Comparison of ENCODE assay signal across 20 cellular contexts in the genomic region with DNA sequence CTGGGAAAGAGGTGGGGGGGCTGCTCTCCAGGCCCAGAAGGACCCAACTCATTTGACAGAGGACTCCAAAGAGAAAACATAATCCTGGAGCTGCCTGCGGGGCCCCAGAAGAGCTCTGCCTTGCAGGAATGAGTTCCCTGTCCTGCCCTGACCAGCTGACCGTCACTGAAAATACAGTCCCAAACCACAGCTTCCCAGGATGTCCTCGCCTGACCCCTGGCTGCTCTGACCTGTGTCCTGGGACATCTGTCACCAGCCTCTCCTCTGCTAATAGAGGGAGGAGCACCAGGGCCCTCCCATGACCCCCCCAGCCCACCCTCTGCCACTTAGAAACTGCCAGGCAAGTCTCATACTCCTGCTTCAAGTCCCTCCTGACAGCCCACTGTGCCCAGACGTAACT. TPM values are rescaled to one million over a fixed set of nuclear protein-coding genes. Genes with fewer than 3 reads are reported as not detected.
DNase-seq lines count a peak whose midpoint lies in the region; ATAC-seq, FAIRE-seq and TF ChIP-seq lines count a peak whose summit lies in the region.
"Had no signal": no experiment of that assay in that cellular context is flagged by ENCODE, and none has a peak within 500 bp of the region (broad histone marks: within the 10 kb centered on the region; RNA-seq: fewer than 3 reads in every experiment).

No MANE protein-coding gene starts in this region.

- H3K4me3 ChIP-seq in H1 (ENCODE audit: extremely low read depth in 1 of 4, insufficient read depth in 2 of 4, low read depth in 3 of 4, low read length in 4 of 4) (no peak overlapping the region), right lobe of liver (no peak overlapping the region), osteoblast (ENCODE audit: insufficient read depth, low read length) (no peak overlapping the region)

- H3K18ac ChIP-seq in H1 (ENCODE audit: extremely low read depth, low read length) = no peak overlapping the region

- POLR2A ChIA-PET in H1 (lab: Charles Lee; ENCODE audit: partially characterized antibody) = interaction anchor here (1.9 to 4.8 kb wide), 3 partner anchors 10 to 28 kb away, joined by 5 to 14 read pairs (median 7); a partner anchor contains a TSS

- H2AFZ ChIP-seq in H1 (ENCODE audit: low read length) = no peak overlapping the region
- no peak overlapping the region for H2AFZ ChIP-seq in osteoblast (ENCODE audit: low read length)

- no peak overlapping the region for H3K14ac ChIP-seq in H1 (ENCODE audit: insufficient read length)

- no peak overlapping the region for H4K5ac ChIP-seq in H1 (ENCODE audit: insufficient read length, low read depth, low read length)

- H3K56ac ChIP-seq in H1 (replicated peaks; ENCODE audit: insufficient read length, low read depth, low read length) = no peak overlapping the region

- CTCF ChIA-PET in H1 (lab: Charles Lee; ENCODE audit: partially characterized antibody) = interaction anchor here (1.0 to 9.8 kb wide), 8 partner anchors 12 to 78 kb away, joined by 3 to 109 read pairs (median 4); no protein-coding TSS in a partner anchor

- peak; percentile 23 for DNase-seq in M059J (ENCODE audit: low read depth)
- no peak for DNase-seq in H1 (ENCODE audit: low read depth in 1 of 2, low spot score in 2 of 2)
- DNase-seq in right lobe of liver = no peak
- peak; percentile 26 for DNase-seq in osteoblast (ENCODE audit: insufficient read length, low spot score, missing footprints)
- DNase-seq in effector CD4-positive, alpha-beta T cell = no peak
- DNase-seq in occipital lobe (lab: John Stamatoyannopoulos, UW) = no peak
- DNase-seq: ACHN, AML-193, Calu3, H7, MV-4-11, NCI-H2029, NCI-H2171, NCI-H446, NCI-H69, SHP77 treated with DMSO at 0.1 percent for 48 hours had no signal

- H2BK120ac ChIP-seq in H1 (replicated peaks; ENCODE audit: low read depth, low read length) = no peak overlapping the region

- H2BK20ac ChIP-seq in H1 (ENCODE audit: low read length) = no peak overlapping the region

- intact Hi-C loops in right lobe of liver (cut with DNase I) = no loop called here

- TF ChIP-seq POLR2A in H1 (IDR thresholded peaks at IDR 0.05; ENCODE audit: control extremely low read depth in 1 of 2, low read depth in 2 of 2, low read length in 2 of 2) (no peak), right lobe of liver (IDR thresholded peaks at IDR 0.05) (no peak)

- H3K4ac ChIP-seq in H1 (replicated peaks; ENCODE audit: insufficient read length, low read depth, low read length) = no peak overlapping the region

- H3K27ac ChIP-seq in H1 (ENCODE audit: low read depth, low read length) = no peak overlapping the region
- H3K27ac ChIP-seq in right lobe of liver = no peak overlapping the region
- no peak overlapping the region for H3K27ac ChIP-seq in osteoblast (ENCODE audit: low read depth, low read length)
- H3K27ac ChIP-seq: HL-60 had no signal

- H3K4me1 ChIP-seq in H1 (replicated peaks in 1 of 4; ENCODE audit: control insufficient read depth in 3 of 4, insufficient read depth in 4 of 4, low read length in 3 of 4) (peaks cover 6 to 49% (median 23%) of the 10 kb centered on the region in 4 experiments), right lobe of liver (no peaks in the 10 kb centered on the region), osteoblast (ENCODE audit: insufficient read depth, low read length) (no peaks in the 10 kb centered on the region)

- no peak overlapping the region for H3K9ac ChIP-seq in H1 (replicated peaks in 1 of 4; ENCODE audit: extremely low read depth in 1 of 4, low read depth in 3 of 4, low read length in 3 of 4)

- H3K79me2 ChIP-seq in H1 (ENCODE audit: control insufficient read depth in 1 of 2, insufficient read depth in 2 of 2, low read length in 2 of 2) (no peaks in the 10 kb centered on the region; a peak in 1 of 4 replicates), osteoblast (ENCODE audit: insufficient read depth, low read length) (no peaks in the 10 kb centered on the region)

- no peak overlapping the region for H4K8ac ChIP-seq in H1 (ENCODE audit: extremely low read depth, insufficient read depth, low read length)

- TF ChIP-seq CTCF in H1 (IDR thresholded peaks at IDR 0.05; ENCODE audit: control extremely low read depth in 1 of 3, insufficient read depth in 1 of 3, low read depth in 1 of 3, low read length in 3 of 3) = no peak
- TF ChIP-seq CTCF in right lobe of liver (IDR thresholded peaks at IDR 0.05) = no peak
- TF ChIP-seq CTCF in osteoblast (IDR thresholded peaks at IDR 0.05; ENCODE audit: extremely low read depth, low read depth, low read length) = no peak

- FAIRE-seq in H1 (lab: Jason Lieb, UNC) = no peak
- FAIRE-seq: GM19239, RCC 7860 had no signal

- H3K36me3 ChIP-seq in H1 (ENCODE audit: control insufficient read depth in 2 of 4, insufficient read depth in 4 of 4, low read length in 3 of 4) (no peaks in the 10 kb centered on the region), right lobe of liver (no peaks in the 10 kb centered on the region), osteoblast (ENCODE audit: insufficient read depth, low read length) (no peaks in the 10 kb centered on the region)

- TF ChIP-seq RAD21 in H1 (IDR thresholded peaks at IDR 0.05 in 1 of 2, conservative IDR thresholded peaks at IDR 0.05 in 1 of 2; ENCODE audit: low read depth in 2 of 2, low read length in 2 of 2) = no peak

- H2BK15ac ChIP-seq in H1 (ENCODE audit: low read length) = 0 out of 2 replicates have a peak overlapping the region, but pooled peaks have one; percentile 5

- no peak overlapping the region for H3K4me2 ChIP-seq in H1 (ENCODE audit: insufficient read depth in 1 of 2, low read depth in 2 of 2, low read length in 2 of 2)
- H3K4me2 ChIP-seq in osteoblast (ENCODE audit: insufficient read depth, low read length) = no peak overlapping the region

- no peak overlapping the region for H3K23ac ChIP-seq in H1 (ENCODE audit: insufficient read length)

- WGBS in H1 (ENCODE audit: extremely low coverage in 1 of 2, insufficient coverage in 1 of 2, insufficient read length in 1 of 2, insufficient replicate concordance in 2 of 2, low coverage in 1 of 2, low lambda C conversion rate in 2 of 2, missing lambda C conversion rate in 1 of 2), 2 experiments = 70% methylated on average over 4 of the region's 4 CpGs; no CpG with 5 or more reads in 1 of the 2 experiments
- WGBS in right lobe of liver (ENCODE audit: insufficient coverage, low coverage, low lambda C conversion rate, missing lambda C conversion rate) = 50% methylated on average over 1 of the region's 4 CpGs

- TF ChIP-seq EP300 in H1 (IDR thresholded peaks at IDR 0.05; ENCODE audit: borderline replicate concordance in 1 of 2, low read depth in 2 of 2, low read length in 2 of 2) = no peak

- H3K23me2 ChIP-seq in H1 (ENCODE audit: low read depth, low read length) = peaks cover 3% of the 10 kb centered on the region; the same call in 1 of the 2 replicates

- ATAC-seq in right lobe of liver = peak; percentile 18 to 58 (median 54)
- ATAC-seq in GM21526 (IDR thresholded peaks at IDR 0.05; ENCODE audit: low FRiP score, unreplicated experiment) = no peak

- H3K27me3 ChIP-seq in H1 (replicated peaks in 1 of 4; ENCODE audit: control insufficient read depth in 3 of 4, extremely low read depth in 1 of 4, insufficient read depth in 3 of 4, low read length in 3 of 4) = no peaks in the 10 kb centered on the region; a peak in 2 of 7 replicates
- no peaks in the 10 kb centered on the region for H3K27me3 ChIP-seq in right lobe of liver
- H3K27me3 ChIP-seq in osteoblast (ENCODE audit: insufficient read depth, low read length) = peaks cover 64% of the 10 kb centered on the region

- no peak overlapping the region for H2BK12ac ChIP-seq in H1 (ENCODE audit: low read depth, low read length)

- no peaks in the 10 kb centered on the region for H3K9me3 ChIP-seq in H1 (ENCODE audit: insufficient read depth in 2 of 2, low read depth in 1 of 2, low read length in 1 of 2)
- H3K9me3 ChIP-seq in right lobe of liver = no peaks in the 10 kb centered on the region
- H3K9me3 ChIP-seq in osteoblast (ENCODE audit: low read depth, low read length) = no peaks in the 10 kb centered on the region

- H2BK5ac ChIP-seq in H1 (ENCODE audit: low read depth, low read length) = no peak overlapping the region

- H4K91ac ChIP-seq in H1 (replicated peaks; ENCODE audit: insufficient read length, low read length) = no peak overlapping the region

- peaks cover 2% of the 10 kb centered on the region for H3K79me1 ChIP-seq in H1 (ENCODE audit: low read depth, low read length)

- no peak overlapping the region for H2AK5ac ChIP-seq in H1 (ENCODE audit: low read depth, low read length)

- no peaks in the 10 kb centered on the region for H4K20me1 ChIP-seq in H1 (replicated peaks in 1 of 2; ENCODE audit: control insufficient read depth in 1 of 2, insufficient read depth in 2 of 2, low read length in 2 of 2)
- H4K20me1 ChIP-seq in osteoblast (ENCODE audit: insufficient read depth, low read length) = peaks cover 2% of the 10 kb centered on the region

TF ChIP-seq in H1, 55 proteins besides CTCF, POLR2A, EP300 and RAD21 (continues in another document):
- TF ChIP-seq KDM5A (IDR thresholded peaks at IDR 0.05; ENCODE audit: low read length) = no peak

RNA-seq across cellular contexts. Expression of a gene that starts 9.8 kb away (rescaled TPM):
- 0.10 TPM in 1 of 2 replicates, not detected in the other for total RNA-seq in M059J (2014; rRNA removed; shearing (Covaris generic))
- total RNA-seq in H1 (2021; fragmentation: NEBNext Ultra II Directional; extraction: Animal tissue kit (Norgen Biotek cat#: 25700)) = 6.5 and 7.5 TPM in 2 replicates
- 7.1 and 10.9 TPM in 2 replicates for polyA plus RNA-seq in H1 (2011; rRNA removed)
- 6.7 TPM for polyA plus RNA-seq in H1 (2011; cell fraction: cytosol; rRNA removed)
- 12.7 TPM for polyA plus RNA-seq in H1 (2011; cell fraction: nucleus; rRNA removed)
- 4.7 to 5.7 TPM (median 5.2 TPM) in 4 replicates for polyA plus RNA-seq in H1 (2012, experiment 1 of 2)
- 4.7 TPM for polyA plus RNA-seq in H1 (2012, experiment 2 of 2)
- 2.7 TPM for polyA plus RNA-seq in H1 (2013, experiment 1 of 2)
- polyA plus RNA-seq in H1 (2013, experiment 2 of 2) = 2.2 TPM
- polyA minus RNA-seq in H1 (2011; rRNA and poly(A)+ RNA removed) = 3.0 and 6.3 TPM in 2 replicates
- polyA minus RNA-seq in H1 (2011; cell fraction: cytosol; rRNA and poly(A)+ RNA removed) = 7.0 TPM
- 11.2 TPM for polyA minus RNA-seq in H1 (2011; cell fraction: nucleus; rRNA and poly(A)+ RNA removed)
- total RNA-seq in right lobe of liver = 1 to 10 TPM in 2 of 6 experiments, under 1 TPM in 4; 0.14 to 1.8 (median 0.55) TPM
- 0.29 and 0.36 TPM in 2 replicates for total RNA-seq in osteoblast
- total RNA-seq in occipital lobe = 0.47 TPM
- total RNA-seq: Calu3 had no signal

RNA-seq across cellular contexts. Expression of a gene that starts 49.1 kb away (rescaled TPM):
- not detected in 2 replicates for total RNA-seq in M059J (2014; rRNA removed; shearing (Covaris generic))
- total RNA-seq in H1 (2021; fragmentation: NEBNext Ultra II Directional; extraction: Animal tissue kit (Norgen Biotek cat#: 25700)) = 0.19 and 0.41 TPM in 2 replicates
- polyA plus RNA-seq in H1 (2011; rRNA removed) = 0.53 and 1.5 TPM in 2 replicates
- 1.1 TPM for polyA plus RNA-seq in H1 (2011; cell fraction: cytosol; rRNA removed)
- polyA plus RNA-seq in H1 (2011; cell fraction: nucleus; rRNA removed) = 8.7 TPM
- 0.53 to 1.1 TPM (median 0.62 TPM) in 4 replicates for polyA plus RNA-seq in H1 (2012, experiment 1 of 2)
- polyA plus RNA-seq in H1 (2012, experiment 2 of 2) = 0.39 TPM
- polyA plus RNA-seq in H1 (2013, experiment 1 of 2) = 0.34 TPM
- 0.57 TPM for polyA plus RNA-seq in H1 (2013, experiment 2 of 2)
- 0.34 and 0.73 TPM in 2 replicates for polyA minus RNA-seq in H1 (2011; rRNA and poly(A)+ RNA removed)
- polyA minus RNA-seq in H1 (2011; cell fraction: cytosol; rRNA and poly(A)+ RNA removed) = not detected
- polyA minus RNA-seq in H1 (2011; cell fraction: nucleus; rRNA and poly(A)+ RNA removed) = 3.4 TPM
- total RNA-seq in right lobe of liver (10 to 100 TPM in 1 of 6 experiments, 1 to 10 TPM in 2, not detected in 3; 1.1 to 10.5 (median 2.1) TPM), osteoblast (not detected in 2 replicates), occipital lobe (not detected)
- total RNA-seq: Calu3 had no signal

Comparison
In these comparisons a context has a peak if more than half of its experiments do, and no peak if none do; other contexts are left out.
1. DNase-seq: peak in M059J (single experiment) and osteoblast (single experiment); none in H1 (0 of 2), right lobe of liver (0 of 3), effector CD4-positive, alpha-beta T cell (single experiment) and occipital lobe (single experiment).